ENCODE assay signal across 10 cellular contexts in genomic region chr10:6542999-6543430, GRCh38. TPM values are rescaled to one million over a fixed set of nuclear protein-coding genes. Genes with fewer than 3 reads are reported as not detected.
DNase-seq lines count a peak whose midpoint lies in the region; ATAC-seq and TF ChIP-seq lines count a peak whose summit lies in the region.
"Had no signal": no experiment of that assay in that cellular context is flagged by ENCODE, and none has a peak within 500 bp of the region (broad histone marks: within the 10 kb centered on the region; RNA-seq: fewer than 3 reads in every experiment).

No MANE protein-coding gene starts in this region.

- peak overlapping the region; percentile 89 for H3K4me2 ChIP-seq in Loucy (ENCODE audit: low read depth, low read length, poor library complexity, severe bottlenecking)

- peaks cover 2 to 6% of the 10 kb centered on the region in 2 donors for H3K36me3 Mint-ChIP-seq in activated T-cell treated with anti-CD3 and anti-CD28 coated beads, Interleukin-2, amount 50 U/mL, for 72 hours (ENCODE audit: insufficient read depth in 2 of 2)

- peaks cover 78% of the 10 kb centered on the region for H3K79me2 ChIP-seq in Loucy (ENCODE audit: insufficient read depth, low read length)

- intact Hi-C loops in mucosa of descending colon (cut with DNase I, micrococcal nuclease), result no loop called here
- intact Hi-C loops in body of pancreas (cut with DNase I), result no loop called here
- intact Hi-C loops in testis (cut with DNase I; ENCODE audit: low total_unique reads), result no loop called here

- no peaks in the 10 kb centered on the region for H4K20me1 ChIP-seq in Loucy (ENCODE audit: insufficient read depth, low read length, poor library complexity, severe bottlenecking)

- ATAC-seq in activated T-cell treated with anti-CD3 and anti-CD28 coated beads, Interleukin-2, amount 50 U/mL, for 72 hours (replicated peaks in 1 of 2), result peak; percentile 70
- ATAC-seq in mucosa of descending colon, result peak; percentile 73
- ATAC-seq in body of pancreas, result no peak
- no peak for ATAC-seq in GM18870 (IDR thresholded peaks at IDR 0.05; ENCODE audit: unreplicated experiment)

- H3K36me3 ChIP-seq in Loucy (ENCODE audit: insufficient read depth, low read length) (no peaks in the 10 kb centered on the region), mucosa of descending colon (ENCODE audit: low read depth) (no peaks in the 10 kb centered on the region), body of pancreas (replicated peaks in 1 of 2; ENCODE audit: insufficient read depth in 1 of 2, low read depth in 2 of 2) (no peaks in the 10 kb centered on the region), testis (ENCODE audit: low read depth, missing control alignments) (no peaks in the 10 kb centered on the region)

- peaks cover 80% of the 10 kb centered on the region for H3K4me1 Mint-ChIP-seq in activated T-cell treated with anti-CD3 and anti-CD28 coated beads, Interleukin-2, amount 50 U/mL, for 72 hours (ENCODE audit: low read depth)

- H3K27me3 ChIP-seq in Loucy (ENCODE audit: insufficient read depth, low read length, poor library complexity, severe bottlenecking), result no peaks in the 10 kb centered on the region
- H3K27me3 ChIP-seq in body of pancreas, result no peaks in the 10 kb centered on the region
- no peaks in the 10 kb centered on the region for H3K27me3 ChIP-seq in testis

- H3K27ac ChIP-seq in body of pancreas, result no peak overlapping the region
- H3K27ac ChIP-seq in testis, result no peak overlapping the region

- no peak overlapping the region for H2AFZ ChIP-seq in Loucy (ENCODE audit: low read length)

- DNase-seq in GDM1 (lab: John Stamatoyannopoulos, UW) (peak; percentile 68), mucosa of descending colon (no peak), body of pancreas (no peak), testis (no peak), NCI-H2171 treated with DMSO at 0.1 percent for 48 hours (lab: John Stamatoyannopoulos, UW) (no peak)
- DNase-seq in activated T-cell treated with anti-CD3 and anti-CD28 coated beads, Interleukin-2, amount 50 U/mL, for 72 hours, result peak; percentile 50
- DNase-seq: HFFc6, NCI-H510A treated with DMSO at 0.1 percent for 48 hours had no signal

- WGBS in body of pancreas, 2 donors, result 44 to 57% methylated on average over 9 of the region's 9 CpGs
- WGBS in testis, 2 donors, result 55 to 62% methylated on average over 9 of the region's 9 CpGs

- H3K9me3 Mint-ChIP-seq in activated T-cell treated with anti-CD3 and anti-CD28 coated beads, Interleukin-2, amount 50 U/mL, for 72 hours, result no peaks in the 10 kb centered on the region

- H3K9ac ChIP-seq in Loucy (ENCODE audit: low read depth, low read length, poor library complexity, severe bottlenecking), result peak overlapping the region; percentile 86

- no peaks in the 10 kb centered on the region for H3K9me3 ChIP-seq in Loucy (ENCODE audit: insufficient read depth, low read depth, low read length)
- H3K9me3 ChIP-seq in mucosa of descending colon, result no peaks in the 10 kb centered on the region
- no peaks in the 10 kb centered on the region for H3K9me3 ChIP-seq in body of pancreas
- no peaks in the 10 kb centered on the region for H3K9me3 ChIP-seq in testis

- H3K4me1 ChIP-seq in Loucy (ENCODE audit: insufficient read depth, low read length, poor library complexity, severe bottlenecking) (peaks cover 76% of the 10 kb centered on the region), mucosa of descending colon (ENCODE audit: low read depth) (no peaks in the 10 kb centered on the region), body of pancreas (no peaks in the 10 kb centered on the region), testis (no peaks in the 10 kb centered on the region)

- H3K4me3 ChIP-seq in Loucy (ENCODE audit: low read length, poor library complexity, severe bottlenecking) (peak overlapping the region; percentile 71), mucosa of descending colon (no peak overlapping the region), body of pancreas (no peak overlapping the region), testis (no peak overlapping the region)

- peak overlapping the region; percentile 85 to 96 for H3K4me3 Mint-ChIP-seq in activated T-cell treated with anti-CD3 and anti-CD28 coated beads, Interleukin-2, amount 50 U/mL, for 72 hours
- H3K4me3 Mint-ChIP-seq: HFFc6 had no signal

- no peaks in the 10 kb centered on the region for H3K27me3 Mint-ChIP-seq in activated T-cell treated with anti-CD3 and anti-CD28 coated beads, Interleukin-2, amount 50 U/mL, for 72 hours (ENCODE audit: low read depth)

- TF ChIP-seq POLR2A in body of pancreas (IDR thresholded peaks at IDR 0.05) (no peak), testis (IDR thresholded peaks at IDR 0.05) (no peak)

- H3K9me2 ChIP-seq in Loucy (replicated peaks; ENCODE audit: low read depth, low read length), result no peaks in the 10 kb centered on the region

- TF ChIP-seq CTCF in Loucy (conservative IDR thresholded peaks at IDR 0.05; ENCODE audit: low read length) (no peak), mucosa of descending colon (IDR thresholded peaks at IDR 0.05) (no peak), body of pancreas (IDR thresholded peaks at IDR 0.05) (no peak), testis (IDR thresholded peaks at IDR 0.05) (no peak)

- H3K27ac Mint-ChIP-seq in activated T-cell treated with anti-CD3 and anti-CD28 coated beads, Interleukin-2, amount 50 U/mL, for 72 hours, result peak overlapping the region; percentile 99
- H3K27ac Mint-ChIP-seq: HFFc6 had no signal

- H3F3A ChIP-seq in Loucy (ENCODE audit: low read depth), result peaks cover 21% of the 10 kb centered on the region

RNA-seq across cellular contexts. Expression of gene PRKCQ, which starts 37.1 kb away (rescaled TPM):
- total RNA-seq in activated T-cell treated with anti-CD3 and anti-CD28 coated beads, Interleukin-2, amount 50 U/mL, for 72 hours, result 10 to 100 TPM; 42.9 to 49.2 TPM
- 1 to 10 TPM; 1.5 to 2.2 (median 1.6) TPM for total RNA-seq in mucosa of descending colon
- total RNA-seq in body of pancreas, result 1 to 10 TPM in 1 of 2 donors, under 1 TPM in 1; 0.33 to 6.0 TPM
- 1 to 10 TPM; 2.5 to 3.0 TPM for total RNA-seq in testis
- polyA plus RNA-seq in testis (ENCODE audit: insufficient read depth, low read depth, low replicate concordance), result 2.9 TPM
- total RNA-seq: HFFc6 had no signal

Comparison
In these comparisons a context has a peak if more than half of its experiments do, and no peak if none do; other contexts are left out.
1. DNase-seq: peak in GDM1 (single experiment) and activated T-cell treated with anti-CD3 and anti-CD28 coated beads, Interleukin-2, amount 50 U/mL, for 72 hours (2 of 2); none in mucosa of descending colon (0 of 3), body of pancreas (0 of 4), testis (single experiment) and NCI-H2171 treated with DMSO at 0.1 percent for 48 hours (single experiment).
2. ATAC-seq: peak in activated T-cell treated with anti-CD3 and anti-CD28 coated beads, Interleukin-2, amount 50 U/mL, for 72 hours (2 of 2) and mucosa of descending colon (single experiment); none in body of pancreas (single experiment) and GM18870 (single experiment).
3. RNA of gene PRKCQ, which starts 37.1 kb away (total RNA-seq): 42.9 to 49.2 TPM in activated T-cell treated with anti-CD3 and anti-CD28 coated beads, Interleukin-2, amount 50 U/mL, for 72 hours; 0.33 to 6.0 TPM in body of pancreas, 2.5 to 3.0 TPM in testis and 1.5 to 2.2 TPM in mucosa of descending colon; every median in the first group is over 4 times any median in the second.